Comparison of ENCODE assay signal across 11 cellular contexts in genomic region chr2:181680937-181681811, GRCh38. TPM values are rescaled to one million over a fixed set of nuclear protein-coding genes. Genes with fewer than 3 reads are reported as not detected.
A peak's percentile ranks its signal among the peaks of the same experiment; 100 is the strongest.
DNase-seq lines count a peak whose midpoint lies in the region; ATAC-seq lines count a peak whose summit lies in the region.
"Had no signal": no experiment of that assay in that cellular context is flagged by ENCODE, and none has a peak within 500 bp of the region (broad histone marks: within the 10 kb centered on the region; RNA-seq: fewer than 3 reads in every experiment).

No MANE protein-coding gene starts in this region.

- no peak overlapping the region for H3K23ac ChIP-seq in trophoblast cell (ENCODE audit: low read length)

- H4K12ac ChIP-seq in trophoblast cell (ENCODE audit: low read depth, low read length), result no peak overlapping the region

- no peaks in the 10 kb centered on the region for H3K36me3 ChIP-seq in trophoblast cell (ENCODE audit: control insufficient read depth in 1 of 2, insufficient read depth in 2 of 2, low read length in 2 of 2)

- no peak overlapping the region for H3K27ac Mint-ChIP-seq in effector memory CD8-positive, alpha-beta T cell

- H3K4me1 Mint-ChIP-seq in effector memory CD8-positive, alpha-beta T cell (ENCODE audit: low read depth in 2 of 2), result peaks cover 15 to 29% of the 10 kb centered on the region in 2 donors

- no peak overlapping the region for H3K4me3 ChIP-seq in trophoblast cell (ENCODE audit: low read depth, low read length)

- ATAC-seq in effector memory CD8-positive, alpha-beta T cell (replicated peaks), result no peak

- H4K91ac ChIP-seq in trophoblast cell (ENCODE audit: low read depth, low read length), result no peak overlapping the region

- H4K8ac ChIP-seq in trophoblast cell (ENCODE audit: low read depth, low read length), result no peak overlapping the region

- no peaks in the 10 kb centered on the region for H3K79me2 ChIP-seq in trophoblast cell (ENCODE audit: control insufficient read depth, insufficient read depth, low read length, poor library complexity)

- no CpG with 5 or more reads among the region's 38 CpGs for WGBS in trophoblast cell (ENCODE audit: extremely low coverage, insufficient coverage, insufficient read length)

- H2BK5ac ChIP-seq in trophoblast cell (ENCODE audit: low read depth, low read length, poor library complexity), result no peak overlapping the region

- no peak overlapping the region for H3K14ac ChIP-seq in trophoblast cell (ENCODE audit: low read length)

- peak overlapping the region; percentile 37 to 48 for H3K4me3 Mint-ChIP-seq in effector memory CD8-positive, alpha-beta T cell

- peaks cover 20 to 32% of the 10 kb centered on the region in 2 experiments for H3K4me1 ChIP-seq in trophoblast cell (ENCODE audit: control insufficient read depth in 1 of 2, insufficient read depth in 2 of 2, low read length in 2 of 2)

- no peak overlapping the region for H2BK12ac ChIP-seq in trophoblast cell (ENCODE audit: low read length)

- peaks cover 5% of the 10 kb centered on the region for H3K79me1 ChIP-seq in trophoblast cell (ENCODE audit: low read length)

- H3K27me3 Mint-ChIP-seq in effector memory CD8-positive, alpha-beta T cell, result peaks cover 92 to 96% of the 10 kb centered on the region in 2 donors

- H3K9me3 Mint-ChIP-seq in effector memory CD8-positive, alpha-beta T cell, result peaks cover 3 to 6% of the 10 kb centered on the region in 2 donors

- peaks cover 57% of the 10 kb centered on the region for H3K27me3 ChIP-seq in trophoblast cell (ENCODE audit: insufficient read depth, low read length)

- H3K36me3 Mint-ChIP-seq in effector memory CD8-positive, alpha-beta T cell (ENCODE audit: insufficient read depth), result no peaks in the 10 kb centered on the region

- H3K4me2 ChIP-seq in trophoblast cell (ENCODE audit: low read length), result peak overlapping the region; percentile 50

- H3K4ac ChIP-seq in trophoblast cell (ENCODE audit: low read depth, low read length), result no peak overlapping the region

- no peak overlapping the region for H3K9ac ChIP-seq in trophoblast cell (ENCODE audit: low read length)

- no peak overlapping the region for H2AFZ ChIP-seq in trophoblast cell (ENCODE audit: insufficient read depth, low read length, poor library complexity)

- peaks cover 11% of the 10 kb centered on the region for H3K9me3 ChIP-seq in trophoblast cell (ENCODE audit: insufficient read depth, low read depth, low read length)

- H3K18ac ChIP-seq in trophoblast cell (ENCODE audit: low read length), result no peak overlapping the region

- no peak overlapping the region for H3K27ac ChIP-seq in trophoblast cell (ENCODE audit: low read depth, low read length)

- H2BK120ac ChIP-seq in trophoblast cell (ENCODE audit: insufficient read depth, low read length, poor library complexity), result no peak overlapping the region

- DNase-seq in GM03348 (ENCODE audit: low spot score) (peak; percentile 7), NCI-H446 (lab: John Stamatoyannopoulos, UW) (peak; percentile 79 to 88), trophoblast cell (no peak), NCI-H128 (lab: John Stamatoyannopoulos, UW; ENCODE audit: unreplicated experiment) (no peak), mucosa of gallbladder (ENCODE audit: low spot score) (no peak), KG1 (lab: John Stamatoyannopoulos, UW) (no peak), NCI-H69 (lab: John Stamatoyannopoulos, UW) (no peak)
- no peak for DNase-seq in effector memory CD8-positive, alpha-beta T cell
- DNase-seq: NCI-H2107 had no signal

- H2AK5ac ChIP-seq in trophoblast cell (ENCODE audit: low read length), result no peak overlapping the region

RNA-seq across cellular contexts. Expression of gene NEUROD1, which starts 0.9 kb away (rescaled TPM):
- 0.03 TPM in 2 replicates for polyA plus RNA-seq in trophoblast cell (2013)
- total RNA-seq in mucosa of gallbladder, result not detected
- total RNA-seq: posterior vena cava; T-helper 2 cell treated with Interferon-gamma antibody and Interleukin-4, amounts not matched to agents 100 ng/mL and 5 ng/mL, for 36 hours had no signal

RNA-seq across cellular contexts. Expression of gene CERKL, which starts 24.3 kb away (rescaled TPM):
- 0.06 and 0.07 TPM in 2 replicates for polyA plus RNA-seq in trophoblast cell (2013)
- 5.0 TPM for total RNA-seq in mucosa of gallbladder
- total RNA-seq: posterior vena cava had no signal

Comparison
In these comparisons a context has a peak if more than half of its experiments do, and no peak if none do; other contexts are left out.
1. DNase-seq: peak in GM03348 (single experiment) and NCI-H446 (2 of 2); none in effector memory CD8-positive, alpha-beta T cell (0 of 3), trophoblast cell (0 of 2), NCI-H128 (single experiment), mucosa of gallbladder (single experiment), KG1 (single experiment) and NCI-H69 (single experiment).